Comparison of ENCODE assay signal across 23 cellular contexts in genomic region chr3:12997387-12997786, GRCh38.
"Had no signal": no experiment of that assay in that cellular context is flagged by ENCODE, and none has a peak within 500 bp of the region (broad histone marks: within the 10 kb centered on the region; RNA-seq: fewer than 3 reads in every experiment).

No MANE protein-coding gene starts in this region.

- H3K27me3 ChIP-seq: brain microvascular endothelial cell, colonic mucosa, right atrium auricular region, tibial nerve, vagina had no signal

- H3K36me3 ChIP-seq: brain microvascular endothelial cell, colonic mucosa, prostate gland, right atrium auricular region, tibial nerve, vagina had no signal

- ATAC-seq: activated CD4-positive, alpha-beta T cell treated with anti-CD3 and anti-CD28 coated beads for 36 hours; activated CD8-positive, alpha-beta memory T cell treated with anti-CD3 and anti-CD28 coated beads, Interleukin-2, amount 10 ng/mL, durations not matched to agents 7 days and 5 days; foreskin keratinocyte; left lobe of liver; WTC11 had no signal

- H3K27ac ChIP-seq: brain microvascular endothelial cell, colonic mucosa, foreskin keratinocyte, prostate gland, right atrium auricular region, vagina had no signal

- H3K9me3 Mint-ChIP-seq: activated naive CD8-positive, alpha-beta T cell treated with anti-CD3 and anti-CD28 coated beads, Interleukin-2, amount 10 ng/mL, durations not matched to agents 7 days and 5 days; central memory CD8-positive, alpha-beta T cell; endodermal cell; neural crest cell; stimulated activated naive CD8-positive, alpha-beta T cell treated with anti-CD3 and anti-CD28 coated beads, Interleukin-15, Interleukin-2, amounts not matched to agents 100 ng/mL and 50 ng/mL, for 24 hours had no signal

- H3K36me3 Mint-ChIP-seq: WTC11 had no signal

- H3K4me1 ChIP-seq: colonic mucosa, foreskin keratinocyte, prostate gland had no signal

- H3K27ac Mint-ChIP-seq: activated CD4-positive, alpha-beta T cell treated with anti-CD3 and anti-CD28 coated beads for 36 hours; activated CD8-positive, alpha-beta memory T cell treated with anti-CD3 and anti-CD28 coated beads, Interleukin-2, amount 10 ng/mL, durations not matched to agents 7 days and 5 days; activated naive CD8-positive, alpha-beta T cell treated with anti-CD3 and anti-CD28 coated beads, Interleukin-2, amount 10 ng/mL, durations not matched to agents 7 days and 5 days; endodermal cell; stimulated activated naive CD8-positive, alpha-beta T cell treated with anti-CD3 and anti-CD28 coated beads, Interleukin-15, Interleukin-2, amounts not matched to agents 100 ng/mL and 50 ng/mL, for 24 hours; WTC11 had no signal

- H3K4me3 ChIP-seq: colonic mucosa, prostate gland, right atrium auricular region, tibial nerve, vagina had no signal

- H3K4me3 Mint-ChIP-seq: activated CD4-positive, alpha-beta T cell treated with anti-CD3 and anti-CD28 coated beads for 36 hours; activated CD8-positive, alpha-beta memory T cell treated with anti-CD3 and anti-CD28 coated beads, Interleukin-2, amount 10 ng/mL, durations not matched to agents 7 days and 5 days; activated naive CD8-positive, alpha-beta T cell treated with anti-CD3 and anti-CD28 coated beads, Interleukin-2, amount 10 ng/mL, durations not matched to agents 7 days and 5 days; central memory CD8-positive, alpha-beta T cell; endodermal cell; neural crest cell; stimulated activated naive CD8-positive, alpha-beta T cell treated with anti-CD3 and anti-CD28 coated beads, Interleukin-15, Interleukin-2, amounts not matched to agents 100 ng/mL and 50 ng/mL, for 24 hours; WTC11 had no signal

- H3K9me3 ChIP-seq: colonic mucosa, prostate gland, right atrium auricular region, tibial nerve, vagina had no signal

- DNase-seq: activated CD4-positive, alpha-beta T cell treated with anti-CD3 and anti-CD28 coated beads for 36 hours; activated CD4-positive, alpha-beta T cell treated with anti-CD3 and anti-CD28 coated beads, Interleukin-2, amount 50 U/mL, for 48 hours; activated CD8-positive, alpha-beta memory T cell treated with anti-CD3 and anti-CD28 coated beads, Interleukin-2, amount 10 ng/mL, durations not matched to agents 7 days and 5 days; activated effector memory CD4-positive, alpha-beta T cell treated with anti-CD3 and anti-CD28 coated beads, Interleukin-2, amount 50 U/mL, for 16 hours; activated naive CD8-positive, alpha-beta T cell treated with anti-CD3 and anti-CD28 coated beads, Interleukin-2, amount 10 ng/mL, durations not matched to agents 7 days and 5 days; activated T-cell treated with anti-CD3 and anti-CD28 coated beads, Interleukin-2, amount 50 U/mL, for 1 hour; brain microvascular endothelial cell; colonic mucosa; endodermal cell; foreskin keratinocyte; hypothalamus; midbrain; SW 1271 had no signal

- FAIRE-seq: keratinocyte had no signal

- H3K27me3 Mint-ChIP-seq: activated CD4-positive, alpha-beta T cell treated with anti-CD3 and anti-CD28 coated beads for 36 hours; activated CD8-positive, alpha-beta memory T cell treated with anti-CD3 and anti-CD28 coated beads, Interleukin-2, amount 10 ng/mL, durations not matched to agents 7 days and 5 days; activated naive CD8-positive, alpha-beta T cell treated with anti-CD3 and anti-CD28 coated beads, Interleukin-2, amount 10 ng/mL, durations not matched to agents 7 days and 5 days; central memory CD8-positive, alpha-beta T cell; stimulated activated naive CD8-positive, alpha-beta T cell treated with anti-CD3 and anti-CD28 coated beads, Interleukin-15, Interleukin-2, amounts not matched to agents 100 ng/mL and 50 ng/mL, for 24 hours had no signal
